Comparison of ENCODE assay signal across 1 cellular context in genomic region chr2:8090748-8091700, GRCh38.
A peak's percentile ranks its signal among the peaks of the same experiment; 100 is the strongest.
TF ChIP-seq lines count a peak whose summit lies in the region.

No MANE protein-coding gene starts in this region.

TF ChIP-seq in HepG2, 621 proteins besides CTCF, POLR2A, EP300 and RAD21 (continued from another document and continues in another):
- TF ChIP-seq ATF6 (CRISPR knock-in tag; conservative IDR thresholded peaks at IDR 0.05) (0 out of 2 replicates have a peak, but pooled peaks have one; percentile 85), RFX3 (CRISPR knock-in tag; IDR thresholded peaks at IDR 0.05) (peak; percentile 21; the same call in 1 of the 2 replicates), ZGPAT (CRISPR knock-in tag; IDR thresholded peaks at IDR 0.05) (peak; percentile 96), HNF1A (IDR thresholded peaks at IDR 0.05; ENCODE audit: low read depth) (peak; percentile 59), HNF1A (CRISPR knock-in tag; IDR thresholded peaks at IDR 0.05; ENCODE audit: borderline replicate concordance) (peak; percentile 91; the same call in 1 of the 2 replicates), MAFG (CRISPR knock-in tag; IDR thresholded peaks at IDR 0.05) (no peak), PAWR (CRISPR knock-in tag; IDR thresholded peaks at IDR 0.05; ENCODE audit: borderline replicate concordance) (no peak), TFDP2 (CRISPR knock-in tag; IDR thresholded peaks at IDR 0.05) (peak; percentile 46), ZNF44 (CRISPR knock-in tag; IDR thresholded peaks at IDR 0.05) (peak; percentile 94), ETV6 (CRISPR knock-in tag; conservative IDR thresholded peaks at IDR 0.05) (0 out of 2 replicates have a peak, but pooled peaks have one; percentile 46), REST (IDR thresholded peaks at IDR 0.05; ENCODE audit: borderline replicate concordance in 1 of 2, low read depth in 1 of 2, low read length in 2 of 2) (peak in 1 of 2 experiments; percentile 77; a peak in 2 of 4 replicates), ZNF232 (CRISPR knock-in tag; IDR thresholded peaks at IDR 0.05; ENCODE audit: borderline replicate concordance) (no peak; the same call in 1 of the 2 replicates), MYC (CRISPR knock-in tag; IDR thresholded peaks at IDR 0.05; ENCODE audit: borderline replicate concordance) (peak; percentile 72; the same call in 1 of the 2 replicates), RBM22 (optimal IDR thresholded peaks at IDR 0.05; ENCODE audit: low read length) (no peak), ZNF841 (CRISPR knock-in tag; IDR thresholded peaks at IDR 0.05; ENCODE audit: borderline replicate concordance) (no peak), ZNF276 (CRISPR knock-in tag; IDR thresholded peaks at IDR 0.05; ENCODE audit: low read depth) (0 out of 2 replicates have a peak, but pooled peaks have one; percentile 57), MTERF4 (CRISPR knock-in tag; IDR thresholded peaks at IDR 0.05) (peak; percentile 80; the same call in 1 of the 2 replicates), HDAC6 (IDR thresholded peaks at IDR 0.05; ENCODE audit: low read depth, low read length) (no peak), RORA (CRISPR knock-in tag; IDR thresholded peaks at IDR 0.05) (no peak), FOXA1 (IDR thresholded peaks at IDR 0.05) (no peak), FOXA1 (CRISPR knock-in tag; IDR thresholded peaks at IDR 0.05) (no peak; the same call in 1 of the 2 replicates), ZNF142 (CRISPR knock-in tag; IDR thresholded peaks at IDR 0.05) (0 out of 2 replicates have a peak, but pooled peaks have one; percentile 41), GRHL1 (CRISPR knock-in tag; conservative IDR thresholded peaks at IDR 0.05) (no peak), JUN (CRISPR knock-in tag; IDR thresholded peaks at IDR 0.05) (peak; percentile 88; the same call in 1 of the 2 replicates)
